In genomic region chr11:57653162-57653561, GRCh38 we compare ENCODE assay signal across 1 cellular context.
TF ChIP-seq lines count a peak whose summit lies in the region.

No MANE protein-coding gene starts in this region.

TF ChIP-seq in HepG2, 621 proteins besides CTCF, POLR2A, EP300 and RAD21:
- no peak for TF ChIP-seq ZNF607 (CRISPR knock-in tag; IDR thresholded peaks at IDR 0.05; ENCODE audit: borderline replicate concordance)
- no peak for TF ChIP-seq ZNF577 (CRISPR knock-in tag; IDR thresholded peaks at IDR 0.05; ENCODE audit: borderline replicate concordance, low read depth)
- no peak for TF ChIP-seq NAIF1 (CRISPR knock-in tag; IDR thresholded peaks at IDR 0.05; ENCODE audit: borderline replicate concordance)
- TF ChIP-seq CENPX (CRISPR knock-in tag; IDR thresholded peaks at IDR 0.05), result no peak
- TF ChIP-seq, protein P1, sequence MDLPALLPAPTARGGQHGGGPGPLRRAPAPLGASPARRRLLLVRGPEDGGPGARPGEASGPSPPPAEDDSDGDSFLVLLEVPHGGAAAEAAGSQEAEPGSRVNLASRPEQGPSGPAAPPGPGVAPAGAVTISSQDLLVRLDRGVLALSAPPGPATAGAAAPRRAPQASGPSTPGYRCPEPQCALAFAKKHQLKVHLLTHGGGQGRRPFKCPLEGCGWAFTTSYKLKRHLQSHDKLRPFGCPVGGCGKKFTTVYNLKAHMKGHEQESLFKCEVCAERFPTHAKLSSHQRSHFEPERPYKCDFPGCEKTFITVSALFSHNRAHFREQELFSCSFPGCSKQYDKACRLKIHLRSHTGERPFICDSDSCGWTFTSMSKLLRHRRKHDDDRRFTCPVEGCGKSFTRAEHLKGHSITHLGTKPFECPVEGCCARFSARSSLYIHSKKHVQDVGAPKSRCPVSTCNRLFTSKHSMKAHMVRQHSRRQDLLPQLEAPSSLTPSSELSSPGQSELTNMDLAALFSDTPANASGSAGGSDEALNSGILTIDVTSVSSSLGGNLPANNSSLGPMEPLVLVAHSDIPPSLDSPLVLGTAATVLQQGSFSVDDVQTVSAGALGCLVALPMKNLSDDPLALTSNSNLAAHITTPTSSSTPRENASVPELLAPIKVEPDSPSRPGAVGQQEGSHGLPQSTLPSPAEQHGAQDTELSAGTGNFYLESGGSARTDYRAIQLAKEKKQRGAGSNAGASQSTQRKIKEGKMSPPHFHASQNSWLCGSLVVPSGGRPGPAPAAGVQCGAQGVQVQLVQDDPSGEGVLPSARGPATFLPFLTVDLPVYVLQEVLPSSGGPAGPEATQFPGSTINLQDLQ (CRISPR knock-in tag; IDR thresholded peaks at IDR 0.05), result no peak
